In the genomic region with DNA sequence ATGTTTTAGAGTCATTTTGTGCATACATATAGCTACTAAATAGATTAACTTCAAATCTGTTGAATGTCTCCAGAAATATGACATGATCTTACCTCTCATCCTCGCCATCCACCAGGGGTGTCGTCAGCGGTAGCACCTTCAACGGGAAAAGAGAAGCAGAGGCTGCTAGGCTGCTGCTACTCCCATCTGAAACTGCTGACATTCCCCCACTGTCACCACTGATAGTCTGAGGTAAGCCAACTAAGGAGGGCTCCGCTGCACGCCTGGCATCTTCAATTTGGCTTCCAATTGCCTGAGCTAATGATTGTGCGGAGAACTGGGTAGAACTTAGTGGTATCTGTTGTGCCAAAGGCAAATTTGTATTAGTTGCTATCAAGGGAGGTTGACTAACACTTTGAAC, we compare ENCODE assay signal across 8 cellular contexts. TPM values are rescaled to one million over a fixed set of nuclear protein-coding genes. Genes with fewer than 3 reads are reported as not detected.
DNase-seq lines count a peak whose midpoint lies in the region; ATAC-seq and TF ChIP-seq lines count a peak whose summit lies in the region.
"Had no signal": no experiment of that assay in that cellular context is flagged by ENCODE, and none has a peak within 500 bp of the region (broad histone marks: within the 10 kb centered on the region; RNA-seq: fewer than 3 reads in every experiment).

No MANE protein-coding gene starts in this region.

- H3K4me3 ChIP-seq in HEK293 (ENCODE audit: low read depth, low read length): no peak overlapping the region
- H3K4me3 ChIP-seq in iPS-18a (ENCODE audit: low read length): peak overlapping the region; percentile 85
- peak overlapping the region; percentile 85 to 98 (median 97) for H3K4me3 ChIP-seq in gastrocnemius medialis

- no peak overlapping the region for H3K27ac Mint-ChIP-seq in activated B cell treated with CpG ODN at 0.5 μM for 24 hours

- H3K9me3 ChIP-seq in HEK293 (ENCODE audit: control insufficient read depth, insufficient read depth, low read depth, low read length): no peaks in the 10 kb centered on the region
- H3K9me3 ChIP-seq in iPS-18a (ENCODE audit: control insufficient read depth, low read depth, low read length): no peaks in the 10 kb centered on the region
- no peaks in the 10 kb centered on the region for H3K9me3 ChIP-seq in gastrocnemius medialis

- peaks cover 24% of the 10 kb centered on the region for H3K4me1 Mint-ChIP-seq in activated B cell treated with CpG ODN at 0.5 μM for 24 hours

- peaks cover 3% of the 10 kb centered on the region for H3K27me3 Mint-ChIP-seq in activated B cell treated with CpG ODN at 0.5 μM for 24 hours

- H3K27ac ChIP-seq in HEK293 (ENCODE audit: extremely low read depth, low read depth, low read length) (no peak overlapping the region), iPS-18a (ENCODE audit: low read length) (no peak overlapping the region), gastrocnemius medialis (peak overlapping the region; percentile 97 to 100 (median 99))

- CTCF ChIA-PET in HEK293 (lab: Yijun Ruan, JAX) (interaction anchor here (2.5 kb wide), 1 partner anchor 245 kb away, joined by 6 read pairs; no protein-coding TSS in a partner anchor), activated B cell treated with CpG ODN at 0.5 μM for 24 hours (lab: Charles Lee) (no interaction called here)

- in situ Hi-C loops in gastrocnemius medialis (cut with MboI; ENCODE audit: low sequenced_read_pairs in 4 of 4): no loop called here

- TF ChIP-seq POLR2A in gastrocnemius medialis (IDR thresholded peaks at IDR 0.05): no peak

- H3K9me3 Mint-ChIP-seq in activated B cell treated with CpG ODN at 0.5 μM for 24 hours: no peaks in the 10 kb centered on the region

- POLR2A ChIA-PET in HEK293 (lab: Yijun Ruan, JAX) (no interaction called here), activated B cell treated with CpG ODN at 0.5 μM for 24 hours (lab: Charles Lee) (no interaction called here)

- H3K36me3 Mint-ChIP-seq in activated B cell treated with CpG ODN at 0.5 μM for 24 hours (ENCODE audit: low read depth): peaks cover 2% of the 10 kb centered on the region

- TF ChIP-seq CTCF in HEK293 (tag by site-specific recombination; IDR thresholded peaks at IDR 0.05): no peak
- TF ChIP-seq CTCF in activated B cell treated with CpG ODN at 0.5 μM for 24 hours (IDR thresholded peaks at IDR 0.05): no peak
- TF ChIP-seq CTCF in gastrocnemius medialis (IDR thresholded peaks at IDR 0.05 in 4 of 5, conservative IDR thresholded peaks at IDR 0.05 in 1 of 5): no peak

- H3K4me3 Mint-ChIP-seq in activated B cell treated with CpG ODN at 0.5 μM for 24 hours: peak overlapping the region; percentile 3

- H3K36me3 ChIP-seq in HEK293 (ENCODE audit: control insufficient read depth in 2 of 2, insufficient read depth in 1 of 2, low read length in 2 of 2): peaks cover 0 to 10% of the 10 kb centered on the region in 2 experiments; a peak in 1 of 3 replicates
- peaks cover 6% of the 10 kb centered on the region for H3K36me3 ChIP-seq in iPS-18a (ENCODE audit: control insufficient read depth, low read depth, low read length)
- no peaks in the 10 kb centered on the region for H3K36me3 ChIP-seq in gastrocnemius medialis

- peak overlapping the region; percentile 36 for H3K9ac ChIP-seq in iPS-18a (ENCODE audit: low read length)

- ATAC-seq in activated B cell treated with CpG ODN at 0.5 μM for 24 hours (ENCODE audit: low read depth): no peak
- ATAC-seq in gastrocnemius medialis: no peak
- no peak for ATAC-seq in GM21737 (IDR thresholded peaks at IDR 0.05; ENCODE audit: unreplicated experiment)

- H3K4me1 ChIP-seq in HEK293 (ENCODE audit: control insufficient read depth, insufficient read depth, low read length): peaks cover 9% of the 10 kb centered on the region
- H3K4me1 ChIP-seq in iPS-18a (ENCODE audit: control insufficient read depth, low read depth, low read length): peaks cover 31% of the 10 kb centered on the region
- H3K4me1 ChIP-seq in gastrocnemius medialis: peaks cover 38 to 43% of the 10 kb centered on the region in 2 donors

- DNase-seq in activated B cell treated with CpG ODN at 0.5 μM for 24 hours: no peak
- DNase-seq in gastrocnemius medialis: no peak
- no peak for DNase-seq in activated effector memory CD4-positive, alpha-beta T cell treated with Interleukin-2 at 50 U/mL for 16 hours
- DNase-seq in stimulated activated CD4-positive, alpha-beta T cell treated with anti-CD3 and anti-CD28 coated beads, Interleukin-4, amount 100 ng/mL, for 24 hours: no peak
- DNase-seq: NCI-H187 had no signal

- H3K27me3 ChIP-seq in iPS-18a (ENCODE audit: control insufficient read depth, insufficient read depth, low read length): no peaks in the 10 kb centered on the region
- no peaks in the 10 kb centered on the region for H3K27me3 ChIP-seq in gastrocnemius medialis

- intact Hi-C loops in activated B cell treated with CpG ODN at 0.5 μM for 24 hours (cut with micrococcal nuclease) (loop anchor here (10.0 kb wide), 4 partner anchors 668 to 1982 kb away; a partner anchor contains a TSS), gastrocnemius medialis (cut with DNase I; ENCODE audit: low total_unique reads) (loop anchor here (10.0 kb wide), 2 partner anchors 338 to 418 kb away; no protein-coding TSS in a partner anchor)

TF ChIP-seq in HEK293, 187 proteins besides CTCF, POLR2A, EP300 and RAD21:
- peak; percentile 26; the same call in 1 of the 2 replicates for TF ChIP-seq ZNF10 (tag by site-specific recombination; IDR thresholded peaks at IDR 0.05)
- peak; percentile 86 for TF ChIP-seq OSR2 (tag by site-specific recombination; IDR thresholded peaks at IDR 0.05)
- TF ChIP-seq ZNF394 (tag by site-specific recombination; IDR thresholded peaks at IDR 0.05; ENCODE audit: borderline replicate concordance): peak; percentile 92; the same call in 1 of the 2 replicates
- no peak for TF ChIP-seq ZNF658 (tag by site-specific recombination; IDR thresholded peaks at IDR 0.05)
- no peak for TF ChIP-seq ZSCAN16 (tag by site-specific recombination; IDR thresholded peaks at IDR 0.05)
- TF ChIP-seq, protein P1, sequence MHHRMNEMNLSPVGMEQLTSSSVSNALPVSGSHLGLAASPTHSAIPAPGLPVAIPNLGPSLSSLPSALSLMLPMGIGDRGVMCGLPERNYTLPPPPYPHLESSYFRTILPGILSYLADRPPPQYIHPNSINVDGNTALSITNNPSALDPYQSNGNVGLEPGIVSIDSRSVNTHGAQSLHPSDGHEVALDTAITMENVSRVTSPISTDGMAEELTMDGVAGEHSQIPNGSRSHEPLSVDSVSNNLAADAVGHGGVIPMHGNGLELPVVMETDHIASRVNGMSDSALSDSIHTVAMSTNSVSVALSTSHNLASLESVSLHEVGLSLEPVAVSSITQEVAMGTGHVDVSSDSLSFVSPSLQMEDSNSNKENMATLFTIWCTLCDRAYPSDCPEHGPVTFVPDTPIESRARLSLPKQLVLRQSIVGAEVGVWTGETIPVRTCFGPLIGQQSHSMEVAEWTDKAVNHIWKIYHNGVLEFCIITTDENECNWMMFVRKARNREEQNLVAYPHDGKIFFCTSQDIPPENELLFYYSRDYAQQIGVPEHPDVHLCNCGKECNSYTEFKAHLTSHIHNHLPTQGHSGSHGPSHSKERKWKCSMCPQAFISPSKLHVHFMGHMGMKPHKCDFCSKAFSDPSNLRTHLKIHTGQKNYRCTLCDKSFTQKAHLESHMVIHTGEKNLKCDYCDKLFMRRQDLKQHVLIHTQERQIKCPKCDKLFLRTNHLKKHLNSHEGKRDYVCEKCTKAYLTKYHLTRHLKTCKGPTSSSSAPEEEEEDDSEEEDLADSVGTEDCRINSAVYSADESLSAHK (tag by site-specific recombination; IDR thresholded peaks at IDR 0.05): peak; percentile 73; the same call in 1 of the 2 replicates
TF ChIP-seq in HEK293: peak in this region for 4.

RNA-seq across cellular contexts. Expression of a gene that starts 3.1 kb away (rescaled TPM):
- total RNA-seq in activated B cell treated with CpG ODN at 0.5 μM for 24 hours (10.6 and 18.6 TPM in 2 replicates), gastrocnemius medialis (100 to 1,000 TPM; 119 to 325 (median 193) TPM)

Comparison
In these comparisons a context has a peak if more than half of its experiments do, and no peak if none do; other contexts are left out.
1. H3K27ac ChIP-seq: peak in gastrocnemius medialis (4 of 4); none in HEK293 (single experiment) and iPS-18a (single experiment).